Comparison of ENCODE assay signal across 11 cellular contexts in genomic region chrX:24506082-24506481, GRCh38. TPM values are rescaled to one million over a fixed set of nuclear protein-coding genes. Genes with fewer than 3 reads are reported as not detected.
DNase-seq lines count a peak whose midpoint lies in the region; ATAC-seq lines count a peak whose summit lies in the region.
"Had no signal": no experiment of that assay in that cellular context is flagged by ENCODE, and none has a peak within 500 bp of the region (broad histone marks: within the 10 kb centered on the region; RNA-seq: fewer than 3 reads in every experiment).

No MANE protein-coding gene starts in this region.

- ATAC-seq in HG03354 (IDR thresholded peaks at IDR 0.05; ENCODE audit: poor library complexity, severe bottlenecking, unreplicated experiment) (peak; percentile 89), GM21360 (IDR thresholded peaks at IDR 0.05; ENCODE audit: unreplicated experiment) (no peak), aorta (ENCODE audit: low FRiP score) (no peak)
- ATAC-seq in activated naive CD8-positive, alpha-beta T cell treated with anti-CD3 and anti-CD28 coated beads, Interleukin-2, amount 10 ng/mL, durations not matched to agents 7 days and 5 days (ENCODE audit: low read depth): no peak
- no peak for ATAC-seq in stimulated activated memory B cell treated with anti-CD40 and anti-IgM and Interleukin-4, amounts not matched to agents 10 μg/mL and 1 μg/mL and 100 μg/mL, for 72 hours

- intact Hi-C loops in aorta (cut with DNase I): loop anchor here in 1 of 2 donors (10.0 kb wide), 1 partner anchor 189 kb away; the partner anchor contains the start of gene POLA1

- H3K27ac ChIP-seq in aorta (ENCODE audit: low read depth in 1 of 2, low read length in 2 of 2): no peak overlapping the region
- H3K27ac ChIP-seq: skin epidermis had no signal

- peaks cover 7% of the 10 kb centered on the region for H3K4me1 Mint-ChIP-seq in activated naive CD8-positive, alpha-beta T cell treated with anti-CD3 and anti-CD28 coated beads, Interleukin-2, amount 10 ng/mL, durations not matched to agents 7 days and 5 days
- no peaks in the 10 kb centered on the region for H3K4me1 Mint-ChIP-seq in stimulated activated memory B cell treated with anti-CD40 and anti-IgM and Interleukin-4, amounts not matched to agents 10 μg/mL and 1 μg/mL and 100 μg/mL, for 72 hours

- no peaks in the 10 kb centered on the region for H3K27me3 ChIP-seq in aorta (ENCODE audit: control insufficient read depth in 1 of 2, insufficient read depth in 2 of 2, low read length in 1 of 2)

- POLR2A ChIA-PET in activated naive CD8-positive, alpha-beta T cell treated with anti-CD3 and anti-CD28 coated beads, Interleukin-2, amount 10 ng/mL, durations not matched to agents 7 days and 5 days (lab: Charles Lee): no interaction called here

- DNase-seq in stimulated activated CD4-positive, alpha-beta T cell treated with anti-CD3 and anti-CD28 coated beads, Interleukin-12 subunit alpha, Interleukin-12 subunit beta, amount 100 ng/mL, for 48 hours (ENCODE audit: low read depth in 2 of 3, low spot score in 1 of 3): peak in 2 of 3 donors; percentile 5 to 18
- no peak for DNase-seq in stimulated activated CD4-positive, alpha-beta T cell treated with anti-CD3 and anti-CD28 coated beads, Interleukin-4, amount 100 ng/mL, for 1 hour
- no peak for DNase-seq in activated naive CD8-positive, alpha-beta T cell treated with anti-CD3 and anti-CD28 coated beads, Interleukin-2, amount 10 ng/mL, durations not matched to agents 7 days and 5 days
- DNase-seq in SIG-M5 (lab: John Stamatoyannopoulos, UW) (no peak), aorta (no peak)
- DNase-seq: activated gamma-delta T cell; CD4-positive, alpha-beta memory T cell had no signal

- 73 to 78% methylated on average over 1 of the region's 1 CpG for WGBS in aorta, 2 donors

- no peaks in the 10 kb centered on the region for H3K9me3 Mint-ChIP-seq in activated naive CD8-positive, alpha-beta T cell treated with anti-CD3 and anti-CD28 coated beads, Interleukin-2, amount 10 ng/mL, durations not matched to agents 7 days and 5 days
- H3K9me3 Mint-ChIP-seq in stimulated activated memory B cell treated with anti-CD40 and anti-IgM and Interleukin-4, amounts not matched to agents 10 μg/mL and 1 μg/mL and 100 μg/mL, for 72 hours: no peaks in the 10 kb centered on the region
- H3K9me3 Mint-ChIP-seq: CD4-positive, alpha-beta memory T cell had no signal

- no peaks in the 10 kb centered on the region for H3K27me3 Mint-ChIP-seq in activated naive CD8-positive, alpha-beta T cell treated with anti-CD3 and anti-CD28 coated beads, Interleukin-2, amount 10 ng/mL, durations not matched to agents 7 days and 5 days
- H3K27me3 Mint-ChIP-seq in stimulated activated memory B cell treated with anti-CD40 and anti-IgM and Interleukin-4, amounts not matched to agents 10 μg/mL and 1 μg/mL and 100 μg/mL, for 72 hours: no peaks in the 10 kb centered on the region
- H3K27me3 Mint-ChIP-seq: CD4-positive, alpha-beta memory T cell had no signal

- no peaks in the 10 kb centered on the region for H3K4me1 ChIP-seq in aorta (ENCODE audit: control insufficient read depth in 1 of 2, insufficient read depth in 2 of 2, low read length in 2 of 2)

- H3K9me3 ChIP-seq in aorta (ENCODE audit: control insufficient read depth, low read length): no peaks in the 10 kb centered on the region

- H3K4me3 ChIP-seq in aorta (ENCODE audit: low read length in 2 of 2): no peak overlapping the region
- H3K4me3 ChIP-seq: skin epidermis had no signal

- peak overlapping the region; percentile 52 for H3K27ac Mint-ChIP-seq in activated naive CD8-positive, alpha-beta T cell treated with anti-CD3 and anti-CD28 coated beads, Interleukin-2, amount 10 ng/mL, durations not matched to agents 7 days and 5 days
- peak overlapping the region; percentile 55 for H3K27ac Mint-ChIP-seq in stimulated activated memory B cell treated with anti-CD40 and anti-IgM and Interleukin-4, amounts not matched to agents 10 μg/mL and 1 μg/mL and 100 μg/mL, for 72 hours
- H3K27ac Mint-ChIP-seq: CD4-positive, alpha-beta memory T cell had no signal

- no peak overlapping the region for H3K4me3 Mint-ChIP-seq in activated naive CD8-positive, alpha-beta T cell treated with anti-CD3 and anti-CD28 coated beads, Interleukin-2, amount 10 ng/mL, durations not matched to agents 7 days and 5 days
- no peak overlapping the region for H3K4me3 Mint-ChIP-seq in stimulated activated memory B cell treated with anti-CD40 and anti-IgM and Interleukin-4, amounts not matched to agents 10 μg/mL and 1 μg/mL and 100 μg/mL, for 72 hours
- H3K4me3 Mint-ChIP-seq: CD4-positive, alpha-beta memory T cell had no signal

- peaks cover 18% of the 10 kb centered on the region for H3K36me3 Mint-ChIP-seq in activated naive CD8-positive, alpha-beta T cell treated with anti-CD3 and anti-CD28 coated beads, Interleukin-2, amount 10 ng/mL, durations not matched to agents 7 days and 5 days
- H3K36me3 Mint-ChIP-seq in stimulated activated memory B cell treated with anti-CD40 and anti-IgM and Interleukin-4, amounts not matched to agents 10 μg/mL and 1 μg/mL and 100 μg/mL, for 72 hours: peaks cover 46% of the 10 kb centered on the region

- H3K36me3 ChIP-seq in aorta (ENCODE audit: control insufficient read depth in 1 of 2, insufficient read depth in 2 of 2, low read length in 1 of 2): peaks cover 3 to 5% of the 10 kb centered on the region in 2 donors

RNA-seq across cellular contexts. Expression of gene PDK3, which starts 41.0 kb away (rescaled TPM):
- total RNA-seq in activated naive CD8-positive, alpha-beta T cell treated with anti-CD3 and anti-CD28 coated beads, Interleukin-2, amount 10 ng/mL, durations not matched to agents 7 days and 5 days: 10 to 100 TPM; 32.1 to 32.4 TPM
- total RNA-seq in aorta: 100 to 1,000 TPM in 1 of 2 donors, 10 to 100 TPM in 1; 62.1 to 119 TPM
- 10 to 100 TPM; 15.4 to 29.9 TPM for polyA plus RNA-seq in aorta

Comparison
In these comparisons a context has a peak if more than half of its experiments do, and no peak if none do; other contexts are left out.
1. DNase-seq: peak in stimulated activated CD4-positive, alpha-beta T cell treated with anti-CD3 and anti-CD28 coated beads, Interleukin-12 subunit alpha, Interleukin-12 subunit beta, amount 100 ng/mL, for 48 hours (2 of 3); none in stimulated activated CD4-positive, alpha-beta T cell treated with anti-CD3 and anti-CD28 coated beads, Interleukin-4, amount 100 ng/mL, for 1 hour (single experiment), activated naive CD8-positive, alpha-beta T cell treated with anti-CD3 and anti-CD28 coated beads, Interleukin-2, amount 10 ng/mL, durations not matched to agents 7 days and 5 days (single experiment), SIG-M5 (single experiment) and aorta (0 of 2).